In genomic region chr2:63729362-63729761, GRCh38 we compare ENCODE assay signal across 26 cellular contexts.
DNase-seq lines count a peak whose midpoint lies in the region; ATAC-seq, FAIRE-seq and TF ChIP-seq lines count a peak whose summit lies in the region.
"Had no signal": no experiment of that assay in that cellular context is flagged by ENCODE, and none has a peak within 500 bp of the region (broad histone marks: within the 10 kb centered on the region; RNA-seq: fewer than 3 reads in every experiment).

No MANE protein-coding gene starts in this region.

- dilution Hi-C loops in IMR-90 (cut with HindIII; ENCODE audit: low sequenced_read_pairs, unreplicated experiment), result no loop called here

- no peak overlapping the region for H4K91ac ChIP-seq in IMR-90 (ENCODE audit: insufficient read depth, low read depth, low read length)

- no peaks in the 10 kb centered on the region for H3K4me1 ChIP-seq in IMR-90 (ENCODE audit: control insufficient read depth, insufficient read depth, low read length)
- H3K4me1 ChIP-seq in HepG2 (ENCODE audit: insufficient read depth, low read length), result peaks cover 32% of the 10 kb centered on the region
- peaks cover 2 to 3% (median 3%) of the 10 kb centered on the region in 3 donors for H3K4me1 ChIP-seq in pancreas
- H3K4me1 ChIP-seq: BE2C; BLaER1 treated with 17β-estradiol and CSF1 and Interleukin-3, amounts not matched to agents 10 nM and 100 nM had no signal

- H3K27ac Mint-ChIP-seq in nephron progenitor cell, result peak overlapping the region; percentile 5
- H3K27ac Mint-ChIP-seq: CD14-positive monocyte; CD4-positive, alpha-beta T cell; CD8-positive, alpha-beta memory T cell; HFFc6 had no signal

- H2BK5ac ChIP-seq in IMR-90 (ENCODE audit: low read depth, low read length, poor library complexity, severe bottlenecking), result no peak overlapping the region

- no peak overlapping the region for H2BK120ac ChIP-seq in IMR-90 (ENCODE audit: low read depth, low read length)

- no CpG with 5 or more reads among the region's 1 CpG for WGBS in IMR-90 (ENCODE audit: extremely low coverage in 2 of 2, insufficient read length in 1 of 2), 2 experiments
- 83% methylated on average over 1 of the region's 1 CpG for WGBS in HepG2 (ENCODE audit: low lambda C conversion rate)
- 53 to 61% methylated on average over 1 of the region's 1 CpG for WGBS in pancreas, 2 donors

- POLR2A ChIA-PET in IMR-90 (lab: Charles Lee; ENCODE audit: unreplicated experiment), result no interaction called here
- POLR2A ChIA-PET in HepG2 (lab: Yijun Ruan, JAX), result no interaction called here

- in situ Hi-C loops in IMR-90 (cut with MboI; ENCODE audit: low sequenced_read_pairs), result no loop called here
- in situ Hi-C loops in HepG2 (cut with HindIII; ENCODE audit: extremely low pct_ligation_motif_present, low pct_unique_long_range_greater_than_20kb), result no loop called here

- H3K4me2 ChIP-seq in IMR-90 (ENCODE audit: low read depth, low read length) (no peak overlapping the region), HepG2 (ENCODE audit: low read depth, low read length) (no peak overlapping the region)
- H3K4me2 ChIP-seq: A549; BLaER1 treated with 17β-estradiol and CSF1 and Interleukin-3, amounts not matched to agents 10 nM and 100 nM had no signal

- H3K36me3 ChIP-seq in IMR-90 (ENCODE audit: control insufficient read depth, insufficient read depth, low read length) (no peaks in the 10 kb centered on the region), HepG2 (replicated peaks in 1 of 2; ENCODE audit: control insufficient read depth in 1 of 2, insufficient read depth in 2 of 2, low read length in 2 of 2) (no peaks in the 10 kb centered on the region), pancreas (no peaks in the 10 kb centered on the region)
- H3K36me3 ChIP-seq: BE2C; BLaER1 treated with 17β-estradiol and CSF1 and Interleukin-3, amounts not matched to agents 10 nM and 100 nM; HAP-1 had no signal

- no peaks in the 10 kb centered on the region for H3K4me1 Mint-ChIP-seq in nephron progenitor cell
- H3K4me1 Mint-ChIP-seq: CD14-positive monocyte; CD8-positive, alpha-beta memory T cell had no signal

- H3K56ac ChIP-seq in IMR-90 (ENCODE audit: extremely low read depth, insufficient read depth, low read length), result no peak overlapping the region

- ATAC-seq in IMR-90 (ENCODE audit: low read depth), result no peak
- no peak for ATAC-seq in HepG2
- ATAC-seq in pancreas, result no peak
- ATAC-seq: A549 had no signal

- TF ChIP-seq CTCF in IMR-90 (conservative IDR thresholded peaks at IDR 0.05; ENCODE audit: low read depth, low read length) (no peak), HepG2 (CRISPR knock-in tag; IDR thresholded peaks at IDR 0.05) (no peak), nephron progenitor cell (IDR thresholded peaks at IDR 0.05) (no peak), pancreas (IDR thresholded peaks at IDR 0.05) (no peak)

- H4K8ac ChIP-seq in IMR-90 (ENCODE audit: low read depth in 2 of 2, low read length in 2 of 2), result no peak overlapping the region

- no peak overlapping the region for H3K4me3 Mint-ChIP-seq in nephron progenitor cell
- H3K4me3 Mint-ChIP-seq: CD14-positive monocyte; CD4-positive, alpha-beta T cell; CD8-positive, alpha-beta memory T cell; HFFc6 had no signal

- H3K23ac ChIP-seq in IMR-90 (ENCODE audit: low read depth, low read length), result no peak overlapping the region

- TF ChIP-seq EP300 in HepG2 (IDR thresholded peaks at IDR 0.05; ENCODE audit: low read depth in 2 of 2, low read length in 2 of 2) (no peak), HepG2 (CRISPR knock-in tag; IDR thresholded peaks at IDR 0.05; ENCODE audit: borderline replicate concordance) (no peak)

- H2AK5ac ChIP-seq in IMR-90 (ENCODE audit: low read depth, low read length), result no peak overlapping the region

- H3K36me3 Mint-ChIP-seq in nephron progenitor cell (ENCODE audit: low read depth), result no peaks in the 10 kb centered on the region
- H3K36me3 Mint-ChIP-seq: CD14-positive monocyte; CD8-positive, alpha-beta memory T cell had no signal

- DNase-seq in IMR-90, result no peak
- DNase-seq in dermis microvascular lymphatic vessel endothelial cell (ENCODE audit: low read depth in 2 of 2), result peak; percentile 63 to 93
- DNase-seq in HepG2 (ENCODE audit: low spot score), result no peak
- DNase-seq in nephron progenitor cell, result no peak
- no peak for DNase-seq in pancreas
- no peak for DNase-seq in NCI-H2029 (lab: John Stamatoyannopoulos, UW)
- no peak for DNase-seq in activated T-cell treated with anti-CD3 and anti-CD28 coated beads, Interleukin-2, amount 50 U/mL, for 48 hours
- DNase-seq: 8988T; ACHN; AML-193; BE2C; CD4-positive, alpha-beta T cell; CD8-positive, alpha-beta memory T cell; DMS 273 treated with DMSO at 0.1 percent for 48 hours; DMS53; DMS79 treated with DMSO at 0.1 percent for 48 hours; GF-D8; GOT3; HFFc6 had no signal

- H3K9me3 ChIP-seq in IMR-90 (ENCODE audit: control insufficient read depth, insufficient read depth, low read length) (no peaks in the 10 kb centered on the region), HepG2 (ENCODE audit: low read length) (no peaks in the 10 kb centered on the region), pancreas (no peaks in the 10 kb centered on the region)
- H3K9me3 ChIP-seq: A549, BE2C, HAP-1 had no signal

- H3K27me3 ChIP-seq in IMR-90 (ENCODE audit: control insufficient read depth, insufficient read depth, low read length), result no peaks in the 10 kb centered on the region
- H3K27me3 ChIP-seq in HepG2 (ENCODE audit: control insufficient read depth in 1 of 2, insufficient read depth in 2 of 2, low read length in 2 of 2), result no peaks in the 10 kb centered on the region
- H3K27me3 ChIP-seq in pancreas, result no peaks in the 10 kb centered on the region
- H3K27me3 ChIP-seq: BE2C; BLaER1 treated with 17β-estradiol and CSF1 and Interleukin-3, amounts not matched to agents 10 nM and 100 nM had no signal

- H2BK15ac ChIP-seq in IMR-90 (ENCODE audit: low read depth, low read length), result no peak overlapping the region

- no peak overlapping the region for H2AFZ ChIP-seq in IMR-90 (replicated peaks; ENCODE audit: low read length, poor library complexity)
- no peak overlapping the region for H2AFZ ChIP-seq in HepG2 (ENCODE audit: low read length)

- H3K9ac ChIP-seq in IMR-90 (ENCODE audit: low read depth, low read length) (no peak overlapping the region), HepG2 (ENCODE audit: insufficient read depth, low read depth, low read length) (no peak overlapping the region)
- H3K9ac ChIP-seq: BLaER1 treated with 17β-estradiol and CSF1 and Interleukin-3, amounts not matched to agents 10 nM and 100 nM had no signal

- no peak overlapping the region for H3K18ac ChIP-seq in IMR-90 (ENCODE audit: low read depth, low read length)

- H3K9me1 ChIP-seq in IMR-90 (ENCODE audit: insufficient read depth, low read length), result no peaks in the 10 kb centered on the region

- no peak overlapping the region for H3K27ac ChIP-seq in IMR-90 (ENCODE audit: insufficient read depth, low read length)
- H3K27ac ChIP-seq in HepG2 (ENCODE audit: extremely low read length, insufficient read depth, low read length), result no peak overlapping the region
- H3K27ac ChIP-seq in pancreas, result no peak overlapping the region
- H3K27ac ChIP-seq: A549; BLaER1 treated with 17β-estradiol and CSF1 and Interleukin-3, amounts not matched to agents 10 nM and 100 nM had no signal

- H3K4ac ChIP-seq in IMR-90 (ENCODE audit: low read depth, low read length), result no peak overlapping the region

- no peak overlapping the region for H4K5ac ChIP-seq in IMR-90 (ENCODE audit: low read depth, low read length)

- intact Hi-C loops in IMR-90 (cut with micrococcal nuclease) (no loop called here), HepG2 (cut with micrococcal nuclease; ENCODE audit: unreplicated experiment) (no loop called here), pancreas (cut with DNase I) (no loop called here)

- no peaks in the 10 kb centered on the region for H4K20me1 ChIP-seq in IMR-90 (ENCODE audit: insufficient read depth, low read length)
- H4K20me1 ChIP-seq in HepG2 (ENCODE audit: insufficient read depth, low read length), result no peaks in the 10 kb centered on the region
- H4K20me1 ChIP-seq: BLaER1 treated with 17β-estradiol and CSF1 and Interleukin-3, amounts not matched to agents 10 nM and 100 nM had no signal

- CTCF ChIA-PET in IMR-90 (lab: Yijun Ruan, JAX) (no interaction called here), HepG2 (lab: Yijun Ruan, JAX; ENCODE audit: low intra/inter-chr PET ratio, low total read pairs) (no interaction called here)

- TF ChIP-seq POLR2A in IMR-90 (IDR thresholded peaks at IDR 0.05; ENCODE audit: low read depth, low read length) (no peak), HepG2 (IDR thresholded peaks at IDR 0.05; ENCODE audit: insufficient read depth in 1 of 2, low read depth in 2 of 2, low read length in 2 of 2) (no peak)

- H3K14ac ChIP-seq in IMR-90 (replicated peaks; ENCODE audit: low read depth, low read length), result no peak overlapping the region

- H3K9me3 Mint-ChIP-seq in nephron progenitor cell, result no peaks in the 10 kb centered on the region
- H3K9me3 Mint-ChIP-seq: CD4-positive, alpha-beta T cell; CD8-positive, alpha-beta memory T cell; HFFc6 had no signal

- H3K27me3 Mint-ChIP-seq in nephron progenitor cell (ENCODE audit: low read depth, poor library complexity), result peaks cover 3% of the 10 kb centered on the region

- no peak overlapping the region for H2BK20ac ChIP-seq in IMR-90 (ENCODE audit: low read depth, low read length)

- H3K79me1 ChIP-seq in IMR-90 (ENCODE audit: low read depth in 1 of 2, low read length in 2 of 2), result no peaks in the 10 kb centered on the region

- no peak overlapping the region for H2AK9ac ChIP-seq in IMR-90 (replicated peaks; ENCODE audit: low read depth, low read length, poor library complexity)

- FAIRE-seq in HepG2 (lab: Jason Lieb, UNC), result no peak
- no peak for FAIRE-seq in pancreas (lab: Jason Lieb, UNC)
- FAIRE-seq: A549, D721Med, GM19239, H54 had no signal

- no peaks in the 10 kb centered on the region for H3K79me2 ChIP-seq in HepG2 (ENCODE audit: insufficient read depth, low read length)

- no peak overlapping the region for H3K4me3 ChIP-seq in IMR-90 (ENCODE audit: insufficient read depth, low read depth, low read length)
- no peak overlapping the region for H3K4me3 ChIP-seq in HepG2 (replicated peaks in 1 of 3; ENCODE audit: insufficient read depth in 1 of 3, low read depth in 2 of 3, low read length in 3 of 3)
- no peak overlapping the region for H3K4me3 ChIP-seq in pancreas
- H3K4me3 ChIP-seq: A549; BLaER1 treated with 17β-estradiol and CSF1 and Interleukin-3, amounts not matched to agents 10 nM and 100 nM; HAP-1 had no signal

- BruUV-seq in IMR-90 (replicated peaks; lab: Mats Ljungman, UMichigan) (no TSS peak), HepG2 (replicated peaks; lab: Mats Ljungman, UMichigan) (no TSS peak)

- TF ChIP-seq RAD21 in IMR-90 (IDR thresholded peaks at IDR 0.05; ENCODE audit: low read length), result no peak
- no peak for TF ChIP-seq RAD21 in HepG2 (CRISPR knock-in tag; IDR thresholded peaks at IDR 0.05)

TF ChIP-seq in IMR-90, 13 proteins besides CTCF, POLR2A, EP300 and RAD21 (continues in another document):
- TF ChIP-seq MAZ (IDR thresholded peaks at IDR 0.05; ENCODE audit: borderline replicate concordance, low read depth, low read length), result no peak
- peak; percentile 21; the same call in 1 of the 2 replicates for TF ChIP-seq CEBPB (IDR thresholded peaks at IDR 0.05; ENCODE audit: low read depth, low read length)

TF ChIP-seq in HepG2, 621 proteins besides CTCF, POLR2A, EP300 and RAD21 (continues in another document):
- TF ChIP-seq CEBPB (IDR thresholded peaks at IDR 0.05; ENCODE audit: borderline replicate concordance, low read depth, low read length), result peak; percentile 41; the same call in 1 of the 2 replicates

Comparison
In these comparisons a context has a peak if more than half of its experiments do, and no peak if none do; other contexts are left out.
1. DNase-seq: peak in dermis microvascular lymphatic vessel endothelial cell (2 of 2); none in IMR-90 (single experiment), HepG2 (single experiment), nephron progenitor cell (single experiment), pancreas (0 of 6), NCI-H2029 (single experiment) and activated T-cell treated with anti-CD3 and anti-CD28 coated beads, Interleukin-2, amount 50 U/mL, for 48 hours (0 of 2).